1 cellular context compared by ENCODE assay signal in the genomic region with DNA sequence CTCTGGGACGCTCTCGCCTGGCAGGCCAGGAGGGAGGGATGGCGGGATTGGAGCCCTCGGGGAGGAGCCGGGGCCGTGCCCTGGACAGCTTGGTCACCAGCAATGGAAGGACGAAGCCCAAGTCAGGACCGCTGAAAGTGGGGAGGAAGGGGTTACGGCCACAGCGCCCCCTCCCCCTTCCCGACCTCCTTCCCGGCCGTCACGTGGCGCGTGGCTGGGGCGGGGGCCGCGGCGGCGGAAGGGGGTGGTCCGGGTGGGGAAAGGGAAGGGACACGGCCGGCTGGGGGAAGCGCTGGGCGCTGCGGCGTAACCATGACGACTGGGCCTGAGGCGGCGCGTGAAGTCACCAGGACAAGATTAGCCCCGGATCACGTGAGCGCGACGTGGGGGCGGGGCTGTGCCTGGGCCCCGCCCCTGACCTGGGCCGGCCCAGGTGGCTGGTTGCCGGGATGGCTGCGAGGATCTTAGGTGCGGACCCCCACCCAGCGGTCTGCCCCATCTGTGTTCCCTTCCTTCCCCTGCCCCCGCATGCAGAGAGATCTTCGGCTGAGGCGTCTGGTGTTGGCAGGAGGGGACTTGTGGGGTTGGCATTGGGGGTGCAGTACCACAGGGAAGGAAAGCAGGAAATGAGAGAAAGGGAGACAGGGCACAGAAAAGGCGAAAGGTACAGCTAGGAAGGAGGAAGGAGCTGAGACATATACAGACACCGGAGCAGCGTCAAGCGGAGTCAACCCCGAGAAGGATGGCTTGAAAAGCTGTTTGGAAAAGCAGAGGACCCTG.
TF ChIP-seq lines count a peak whose summit lies in the region.

No MANE protein-coding gene starts in this region.

TF ChIP-seq in HEK293, 187 proteins besides CTCF, POLR2A, EP300 and RAD21 (continued from another document):
- TF ChIP-seq, protein P1, sequence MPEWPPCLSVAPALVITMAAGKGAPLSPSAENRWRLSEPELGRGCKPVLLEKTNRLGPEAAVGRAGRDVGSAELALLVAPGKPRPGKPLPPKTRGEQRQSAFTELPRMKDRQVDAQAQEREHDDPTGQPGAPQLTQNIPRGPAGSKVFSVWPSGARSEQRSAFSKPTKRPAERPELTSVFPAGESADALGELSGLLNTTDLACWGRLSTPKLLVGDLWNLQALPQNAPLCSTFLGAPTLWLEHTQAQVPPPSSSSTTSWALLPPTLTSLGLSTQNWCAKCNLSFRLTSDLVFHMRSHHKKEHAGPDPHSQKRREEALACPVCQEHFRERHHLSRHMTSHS (tag by site-specific recombination; IDR thresholded peaks at IDR 0.05) = no peak
TF ChIP-seq in HEK293: peak in this region for 35.
